ENCODE assay signal across 1 cellular context in genomic region chr12:58529897-58530296, GRCh38.
TF ChIP-seq lines count a peak whose summit lies in the region.

No MANE protein-coding gene starts in this region.

TF ChIP-seq in WTC11, 78 proteins besides CTCF, POLR2A, EP300 and RAD21 (continued from another document):
- TF ChIP-seq, protein P1, sequence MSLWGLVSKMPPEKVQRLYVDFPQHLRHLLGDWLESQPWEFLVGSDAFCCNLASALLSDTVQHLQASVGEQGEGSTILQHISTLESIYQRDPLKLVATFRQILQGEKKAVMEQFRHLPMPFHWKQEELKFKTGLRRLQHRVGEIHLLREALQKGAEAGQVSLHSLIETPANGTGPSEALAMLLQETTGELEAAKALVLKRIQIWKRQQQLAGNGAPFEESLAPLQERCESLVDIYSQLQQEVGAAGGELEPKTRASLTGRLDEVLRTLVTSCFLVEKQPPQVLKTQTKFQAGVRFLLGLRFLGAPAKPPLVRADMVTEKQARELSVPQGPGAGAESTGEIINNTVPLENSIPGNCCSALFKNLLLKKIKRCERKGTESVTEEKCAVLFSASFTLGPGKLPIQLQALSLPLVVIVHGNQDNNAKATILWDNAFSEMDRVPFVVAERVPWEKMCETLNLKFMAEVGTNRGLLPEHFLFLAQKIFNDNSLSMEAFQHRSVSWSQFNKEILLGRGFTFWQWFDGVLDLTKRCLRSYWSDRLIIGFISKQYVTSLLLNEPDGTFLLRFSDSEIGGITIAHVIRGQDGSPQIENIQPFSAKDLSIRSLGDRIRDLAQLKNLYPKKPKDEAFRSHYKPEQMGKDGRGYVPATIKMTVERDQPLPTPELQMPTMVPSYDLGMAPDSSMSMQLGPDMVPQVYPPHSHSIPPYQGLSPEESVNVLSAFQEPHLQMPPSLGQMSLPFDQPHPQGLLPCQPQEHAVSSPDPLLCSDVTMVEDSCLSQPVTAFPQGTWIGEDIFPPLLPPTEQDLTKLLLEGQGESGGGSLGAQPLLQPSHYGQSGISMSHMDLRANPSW (CRISPR knock-in tag; conservative IDR thresholded peaks at IDR 0.05; ENCODE audit: low read depth) = no peak
- no peak for TF ChIP-seq USF1 (CRISPR knock-in tag; IDR thresholded peaks at IDR 0.05)
- TF ChIP-seq RORB (CRISPR knock-in tag; IDR thresholded peaks at IDR 0.05) = no peak
